ENCODE assay signal across 2 cellular contexts in genomic region chr1:200755456-200755855, GRCh38.
TF ChIP-seq lines count a peak whose summit lies in the region.

No MANE protein-coding gene starts in this region.

TF ChIP-seq in GM23338, 12 proteins besides CTCF, POLR2A, EP300 and RAD21 (continued from another document):
- TF ChIP-seq JUNB (IDR thresholded peaks at IDR 0.05; ENCODE audit: unreplicated experiment): no peak
- no peak for TF ChIP-seq ZNF331 (CRISPR knock-in tag; IDR thresholded peaks at IDR 0.05; ENCODE audit: low read depth)
- TF ChIP-seq POLR2AphosphoS5 (IDR thresholded peaks at IDR 0.05; ENCODE audit: low read depth): no peak
- no peak for TF ChIP-seq STAT1 (IDR thresholded peaks at IDR 0.05; ENCODE audit: unreplicated experiment)
- TF ChIP-seq NANOG (IDR thresholded peaks at IDR 0.05; ENCODE audit: borderline replicate concordance): no peak
- no peak for TF ChIP-seq REST (IDR thresholded peaks at IDR 0.05; ENCODE audit: unreplicated experiment)
- no peak for TF ChIP-seq ZNF462 (CRISPR knock-in tag; IDR thresholded peaks at IDR 0.05)
- no peak for TF ChIP-seq CREB1 (CRISPR knock-in tag; IDR thresholded peaks at IDR 0.05; ENCODE audit: low read depth)
- no peak for TF ChIP-seq ZNF114 (CRISPR knock-in tag; IDR thresholded peaks at IDR 0.05)
- TF ChIP-seq ETS1 (IDR thresholded peaks at IDR 0.05): no peak

TF ChIP-seq in H1, 55 proteins besides CTCF, POLR2A, EP300 and RAD21 (continued from another document):
- peak; percentile 64; the same call in 1 of the 2 replicates for TF ChIP-seq SRF (IDR thresholded peaks at IDR 0.05; ENCODE audit: low read depth, low read length)
